ENCODE assay signal across 24 cellular contexts in genomic region chrX:65920620-65921019, GRCh38.
DNase-seq lines count a peak whose midpoint lies in the region; ATAC-seq, FAIRE-seq and TF ChIP-seq lines count a peak whose summit lies in the region.
"Had no signal": no experiment of that assay in that cellular context is flagged by ENCODE, and none has a peak within 500 bp of the region (broad histone marks: within the 10 kb centered on the region; RNA-seq: fewer than 3 reads in every experiment).

No MANE protein-coding gene starts in this region.

- H3K27ac Mint-ChIP-seq in neural crest cell (ENCODE audit: unreplicated experiment) (peak overlapping the region; percentile 6), mesothelial cell of epicardium (no peak overlapping the region)
- H3K27ac Mint-ChIP-seq: CD4-positive, alpha-beta T cell; memory B cell; stimulated activated naive B cell treated with anti-CD40 and anti-IgM and Interleukin-4, amounts not matched to agents 10 μg/mL and 1 μg/mL and 100 μg/mL, for 72 hours had no signal

- POLR2A ChIA-PET in H1 (lab: Charles Lee; ENCODE audit: partially characterized antibody), result no interaction called here

- CTCF ChIA-PET in H1 (lab: Charles Lee; ENCODE audit: partially characterized antibody), result no interaction called here

- H4K5ac ChIP-seq in H1 (ENCODE audit: insufficient read length, low read depth, low read length), result no peak overlapping the region

- no peaks in the 10 kb centered on the region for H4K20me1 ChIP-seq in H1 (replicated peaks in 1 of 2; ENCODE audit: control insufficient read depth in 1 of 2, insufficient read depth in 2 of 2, low read length in 2 of 2)

- H2BK5ac ChIP-seq in H1 (ENCODE audit: low read depth, low read length), result no peak overlapping the region

- DNase-seq in ELF-1 (ENCODE audit: low read depth, low spot score), result peak; percentile 67
- peak; percentile 86 for DNase-seq in NCI-H1105 treated with DMSO at 0.1 percent for 48 hours (lab: John Stamatoyannopoulos, UW)
- no peak for DNase-seq in H1 (ENCODE audit: low read depth in 1 of 2, low spot score in 2 of 2)
- DNase-seq in neural crest cell (ENCODE audit: low read depth, low spot score), result no peak
- DNase-seq in left cardiac atrium, result no peak
- no peak for DNase-seq in germinal center (ENCODE audit: low spot score)
- DNase-seq in mesothelial cell of epicardium (ENCODE audit: low spot score in 2 of 2, unreplicated experiment in 2 of 2), result no peak
- DNase-seq: activated CD4-positive, CD25-positive, alpha-beta regulatory T cell treated with anti-CD3 and anti-CD28 coated beads, Interleukin-2, amount 50 U/mL, for 72 hours; activated effector memory CD4-positive, alpha-beta T cell treated with Interleukin-2 at 50 U/mL for 16 hours; amniotic stem cell; CD4-positive, alpha-beta T cell; central memory CD4-positive, alpha-beta T cell; DMS79; effector CD4-positive, alpha-beta T cell; NCI-H1048; NCI-H2227 treated with DMSO at 0.1 percent for 48 hours; retina; stimulated activated CD4-positive, alpha-beta T cell treated with anti-CD3 and anti-CD28 coated beads, Interleukin-15, amount 100 ng/mL, for 24 hours; stimulated activated naive B cell treated with anti-CD40 and anti-IgM and Interleukin-4, amounts not matched to agents 10 μg/mL and 1 μg/mL and 100 μg/mL, for 72 hours; tibial artery had no signal

- no peak overlapping the region for H2BK20ac ChIP-seq in H1 (ENCODE audit: low read length)

- no peak overlapping the region for H3K14ac ChIP-seq in H1 (ENCODE audit: insufficient read length)

- peaks cover 7% of the 10 kb centered on the region for H3K9me3 Mint-ChIP-seq in neural crest cell
- peaks cover 74% of the 10 kb centered on the region for H3K9me3 Mint-ChIP-seq in mesothelial cell of epicardium
- H3K9me3 Mint-ChIP-seq: CD4-positive, alpha-beta T cell had no signal

- H3K56ac ChIP-seq in H1 (replicated peaks; ENCODE audit: insufficient read length, low read depth, low read length), result no peak overlapping the region

- WGBS in H1 (ENCODE audit: extremely low coverage in 1 of 2, insufficient coverage in 1 of 2, insufficient read length in 1 of 2, insufficient replicate concordance in 2 of 2, low coverage in 1 of 2, low lambda C conversion rate in 2 of 2, missing lambda C conversion rate in 1 of 2), 2 experiments, result 80% methylated on average over 1 of the region's 1 CpG; no CpG with 5 or more reads in 1 of the 2 experiments

- no peak overlapping the region for H2AFZ ChIP-seq in H1 (ENCODE audit: low read length)

- no peak overlapping the region for H3K4me3 ChIP-seq in H1 (ENCODE audit: extremely low read depth in 1 of 4, insufficient read depth in 2 of 4, low read depth in 3 of 4, low read length in 4 of 4)
- H3K4me3 ChIP-seq: tibial artery had no signal

- no peak for TF ChIP-seq RAD21 in H1 (IDR thresholded peaks at IDR 0.05 in 1 of 2, conservative IDR thresholded peaks at IDR 0.05 in 1 of 2; ENCODE audit: low read depth in 2 of 2, low read length in 2 of 2)

- 0 out of 2 replicates have a peak overlapping the region, but pooled peaks have one; percentile 68 for H4K8ac ChIP-seq in H1 (ENCODE audit: extremely low read depth, insufficient read depth, low read length)

- TF ChIP-seq POLR2A in H1 (IDR thresholded peaks at IDR 0.05; ENCODE audit: control extremely low read depth in 1 of 2, low read depth in 2 of 2, low read length in 2 of 2), result no peak

- no peaks in the 10 kb centered on the region for H3K36me3 ChIP-seq in H1 (ENCODE audit: control insufficient read depth in 2 of 4, insufficient read depth in 4 of 4, low read length in 3 of 4)
- H3K36me3 ChIP-seq: neutrophil, tibial artery had no signal

- intact Hi-C loops in left cardiac atrium (cut with DNase I), result no loop called here

- H3K27me3 ChIP-seq in H1 (replicated peaks in 1 of 4; ENCODE audit: control insufficient read depth in 3 of 4, extremely low read depth in 1 of 4, insufficient read depth in 3 of 4, low read length in 3 of 4), result no peaks in the 10 kb centered on the region
- H3K27me3 ChIP-seq: neutrophil, tibial artery had no signal

- no peaks in the 10 kb centered on the region for H3K79me1 ChIP-seq in H1 (ENCODE audit: low read depth, low read length)

- no peak overlapping the region for H2BK120ac ChIP-seq in H1 (replicated peaks; ENCODE audit: low read depth, low read length)

- no peak overlapping the region for H2AK5ac ChIP-seq in H1 (ENCODE audit: low read depth, low read length)

- no peak overlapping the region for H3K23ac ChIP-seq in H1 (ENCODE audit: insufficient read length)

- H3K4me2 ChIP-seq in H1 (ENCODE audit: insufficient read depth in 1 of 2, low read depth in 2 of 2, low read length in 2 of 2), result no peak overlapping the region

- no peak overlapping the region for H3K27ac ChIP-seq in H1 (ENCODE audit: low read depth, low read length)
- H3K27ac ChIP-seq: neutrophil, tibial artery had no signal

- no peak overlapping the region for H3K9ac ChIP-seq in H1 (replicated peaks in 1 of 4; ENCODE audit: extremely low read depth in 1 of 4, low read depth in 3 of 4, low read length in 3 of 4)

- H3K23me2 ChIP-seq in H1 (ENCODE audit: low read depth, low read length), result no peaks in the 10 kb centered on the region

- FAIRE-seq in H1 (lab: Jason Lieb, UNC), result no peak

- TF ChIP-seq CTCF in H1 (IDR thresholded peaks at IDR 0.05; ENCODE audit: control extremely low read depth in 1 of 3, insufficient read depth in 1 of 3, low read depth in 1 of 3, low read length in 3 of 3) (no peak), neural crest cell (conservative IDR thresholded peaks at IDR 0.05) (no peak), mesothelial cell of epicardium (IDR thresholded peaks at IDR 0.05; ENCODE audit: unreplicated experiment) (no peak)

- no peaks in the 10 kb centered on the region for H3K4me1 ChIP-seq in H1 (replicated peaks in 1 of 4; ENCODE audit: control insufficient read depth in 3 of 4, insufficient read depth in 4 of 4, low read length in 3 of 4)
- H3K4me1 ChIP-seq: tibial artery had no signal

- H3K36me3 Mint-ChIP-seq in neural crest cell (ENCODE audit: low read depth), result no peaks in the 10 kb centered on the region
- H3K36me3 Mint-ChIP-seq in mesothelial cell of epicardium, result no peaks in the 10 kb centered on the region

- H3K79me2 ChIP-seq in H1 (ENCODE audit: control insufficient read depth in 1 of 2, insufficient read depth in 2 of 2, low read length in 2 of 2), result no peaks in the 10 kb centered on the region

- no peak overlapping the region for H2BK15ac ChIP-seq in H1 (ENCODE audit: low read length)

- H3K18ac ChIP-seq in H1 (ENCODE audit: extremely low read depth, low read length), result no peak overlapping the region

- 0 out of 2 replicates have a peak overlapping the region, but pooled peaks have one; percentile 17 for H2BK12ac ChIP-seq in H1 (ENCODE audit: low read depth, low read length)

- no peak overlapping the region for H3K4ac ChIP-seq in H1 (replicated peaks; ENCODE audit: insufficient read length, low read depth, low read length)

- ATAC-seq in left cardiac atrium (no peak), HG03432 (IDR thresholded peaks at IDR 0.05; ENCODE audit: unreplicated experiment) (no peak)
- ATAC-seq: Panc1; stimulated activated naive B cell treated with anti-CD40 and anti-IgM and Interleukin-4, amounts not matched to agents 10 μg/mL and 1 μg/mL and 100 μg/mL, for 72 hours had no signal

- H4K91ac ChIP-seq in H1 (replicated peaks; ENCODE audit: insufficient read length, low read length), result no peak overlapping the region

- TF ChIP-seq EP300 in H1 (IDR thresholded peaks at IDR 0.05; ENCODE audit: borderline replicate concordance in 1 of 2, low read depth in 2 of 2, low read length in 2 of 2), result no peak

- H3K27me3 Mint-ChIP-seq in neural crest cell (ENCODE audit: low read depth) (no peaks in the 10 kb centered on the region), mesothelial cell of epicardium (ENCODE audit: low read depth) (no peaks in the 10 kb centered on the region)
- H3K27me3 Mint-ChIP-seq: CD4-positive, alpha-beta T cell; memory B cell had no signal

- H3K4me1 Mint-ChIP-seq in neural crest cell (no peaks in the 10 kb centered on the region), mesothelial cell of epicardium (peaks cover 5% of the 10 kb centered on the region)

- H3K4me3 Mint-ChIP-seq in neural crest cell (no peak overlapping the region), mesothelial cell of epicardium (no peak overlapping the region)
- H3K4me3 Mint-ChIP-seq: CD4-positive, alpha-beta T cell; memory B cell; stimulated activated naive B cell treated with anti-CD40 and anti-IgM and Interleukin-4, amounts not matched to agents 10 μg/mL and 1 μg/mL and 100 μg/mL, for 72 hours had no signal

- peaks cover 4 to 15% of the 10 kb centered on the region in 2 experiments; a peak in 1 of 4 replicates for H3K9me3 ChIP-seq in H1 (ENCODE audit: insufficient read depth in 2 of 2, low read depth in 1 of 2, low read length in 1 of 2)
- H3K9me3 ChIP-seq: neutrophil had no signal

TF ChIP-seq in H1, 55 proteins besides CTCF, POLR2A, EP300 and RAD21:
- TF ChIP-seq TEAD4 (IDR thresholded peaks at IDR 0.05; ENCODE audit: low read depth, low read length), result no peak
- TF ChIP-seq POLR2AphosphoS5 (IDR thresholded peaks at IDR 0.05; ENCODE audit: low read depth, low read length), result no peak
- TF ChIP-seq SIN3A (conservative IDR thresholded peaks at IDR 0.05 in 1 of 2, IDR thresholded peaks at IDR 0.05 in 1 of 2; ENCODE audit: low read depth in 1 of 2, low read length in 2 of 2), result no peak
- TF ChIP-seq CHD2 (IDR thresholded peaks at IDR 0.05; ENCODE audit: low read length), result no peak
- TF ChIP-seq YY1 (IDR thresholded peaks at IDR 0.05; ENCODE audit: low read depth, low read length), result no peak
- TF ChIP-seq SRF (IDR thresholded peaks at IDR 0.05; ENCODE audit: low read depth, low read length), result no peak
- TF ChIP-seq SAP30 (IDR thresholded peaks at IDR 0.05; ENCODE audit: insufficient read depth, insufficient replicate concordance, low read length), result no peak
- TF ChIP-seq SUZ12 (IDR thresholded peaks at IDR 0.05; ENCODE audit: low read length), result no peak
- no peak for TF ChIP-seq TAF7 (optimal IDR thresholded peaks at IDR 0.05; ENCODE audit: borderline replicate concordance, low read depth, low read length)
- no peak for TF ChIP-seq TAF1 (IDR thresholded peaks at IDR 0.05; ENCODE audit: low read depth, low read length)
- TF ChIP-seq E2F6 (IDR thresholded peaks at IDR 0.05), result no peak
- TF ChIP-seq POU5F1 (IDR thresholded peaks at IDR 0.05; ENCODE audit: low read depth, low read length), result no peak

Comparison
In these comparisons a context has a peak if more than half of its experiments do, and no peak if none do; other contexts are left out.
1. DNase-seq: peak in ELF-1 (single experiment) and NCI-H1105 treated with DMSO at 0.1 percent for 48 hours (single experiment); none in H1 (0 of 2), neural crest cell (single experiment), left cardiac atrium (single experiment), germinal center (single experiment) and mesothelial cell of epicardium (0 of 2).